ENCODE assay signal across 8 cellular contexts in genomic region chr6:6803180-6803978, GRCh38.
DNase-seq lines count a peak whose midpoint lies in the region; ATAC-seq and TF ChIP-seq lines count a peak whose summit lies in the region.

No MANE protein-coding gene starts in this region.

- no peak overlapping the region for H3K4me3 ChIP-seq in BLaER1
- H3K4me3 ChIP-seq in esophagus muscularis mucosa: no peak overlapping the region
- no peak overlapping the region for H3K4me3 ChIP-seq in mesenchymal stem cell (ENCODE audit: insufficient read depth in 1 of 2, low read depth in 1 of 2, low read length in 2 of 2)

- no peak overlapping the region for H3K27ac Mint-ChIP-seq in activated naive CD8-positive, alpha-beta T cell treated with anti-CD3 and anti-CD28 coated beads, Interleukin-2, amount 50 U/mL, for 24 hours

- no peaks in the 10 kb centered on the region for H3K79me1 ChIP-seq in mesenchymal stem cell (replicated peaks; ENCODE audit: low read length, poor library complexity, severe bottlenecking)

- H2BK120ac ChIP-seq in mesenchymal stem cell (ENCODE audit: low read depth, low read length): no peak overlapping the region

- peak; percentile 50 for ATAC-seq in GM19328 (IDR thresholded peaks at IDR 0.05; ENCODE audit: unreplicated experiment)
- ATAC-seq in HG03280 (IDR thresholded peaks at IDR 0.05; ENCODE audit: unreplicated experiment): peak; percentile 60
- ATAC-seq in activated naive CD8-positive, alpha-beta T cell treated with anti-CD3 and anti-CD28 coated beads, Interleukin-2, amount 50 U/mL, for 24 hours: peak; percentile 22

- no peak overlapping the region for H2AK5ac ChIP-seq in mesenchymal stem cell (ENCODE audit: low read length, severe bottlenecking)

- no peaks in the 10 kb centered on the region for H3K9me3 Mint-ChIP-seq in activated naive CD8-positive, alpha-beta T cell treated with anti-CD3 and anti-CD28 coated beads, Interleukin-2, amount 50 U/mL, for 24 hours

- H3K4me1 Mint-ChIP-seq in activated naive CD8-positive, alpha-beta T cell treated with anti-CD3 and anti-CD28 coated beads, Interleukin-2, amount 50 U/mL, for 24 hours: peaks cover 36% of the 10 kb centered on the region

- intact Hi-C loops in esophagus muscularis mucosa (cut with DNase I): no loop called here

- H3K4me3 Mint-ChIP-seq in activated naive CD8-positive, alpha-beta T cell treated with anti-CD3 and anti-CD28 coated beads, Interleukin-2, amount 50 U/mL, for 24 hours: no peak overlapping the region

- H3K18ac ChIP-seq in mesenchymal stem cell (ENCODE audit: low read depth in 1 of 2, low read length in 2 of 2): no peak overlapping the region

- H4K91ac ChIP-seq in mesenchymal stem cell (ENCODE audit: low read length): no peak overlapping the region

- no peaks in the 10 kb centered on the region for H3K36me3 ChIP-seq in BLaER1
- H3K36me3 ChIP-seq in esophagus muscularis mucosa: no peaks in the 10 kb centered on the region
- no peaks in the 10 kb centered on the region for H3K36me3 ChIP-seq in mesenchymal stem cell (ENCODE audit: control insufficient read depth in 1 of 2, insufficient read depth in 2 of 2, low read depth in 1 of 2, low read length in 2 of 2)

- H3K36me3 Mint-ChIP-seq in activated naive CD8-positive, alpha-beta T cell treated with anti-CD3 and anti-CD28 coated beads, Interleukin-2, amount 50 U/mL, for 24 hours (ENCODE audit: low read depth): no peaks in the 10 kb centered on the region

- H3K27me3 Mint-ChIP-seq in activated naive CD8-positive, alpha-beta T cell treated with anti-CD3 and anti-CD28 coated beads, Interleukin-2, amount 50 U/mL, for 24 hours: peaks cover 5% of the 10 kb centered on the region

- 77% methylated on average over 18 of the region's 18 CpGs for WGBS in esophagus muscularis mucosa
- 81% methylated on average over 18 of the region's 18 CpGs for WGBS in mesenchymal stem cell

- no peak overlapping the region for H2AFZ ChIP-seq in mesenchymal stem cell (ENCODE audit: low read depth, low read length)

- no peak overlapping the region for H2BK12ac ChIP-seq in mesenchymal stem cell (ENCODE audit: low read length in 2 of 2)

- no peak for TF ChIP-seq POLR2A in esophagus muscularis mucosa (IDR thresholded peaks at IDR 0.05; ENCODE audit: low read depth)

- no peaks in the 10 kb centered on the region for H3K27me3 ChIP-seq in BLaER1
- H3K27me3 ChIP-seq in esophagus muscularis mucosa: peaks cover 0 to 16% (median 0%) of the 10 kb centered on the region in 4 donors
- peaks cover 6 to 38% of the 10 kb centered on the region in 2 experiments for H3K27me3 ChIP-seq in mesenchymal stem cell (ENCODE audit: control insufficient read depth in 1 of 2, insufficient read depth in 1 of 2, low read length in 2 of 2)

- H3K9ac ChIP-seq in BLaER1: no peak overlapping the region
- no peak overlapping the region for H3K9ac ChIP-seq in mesenchymal stem cell (ENCODE audit: low read length)

- H3K27ac ChIP-seq in BLaER1: no peak overlapping the region
- no peak overlapping the region for H3K27ac ChIP-seq in esophagus muscularis mucosa (replicated peaks in 1 of 4)
- no peak overlapping the region for H3K27ac ChIP-seq in mesenchymal stem cell (ENCODE audit: low read length, poor library complexity, severe bottlenecking)

- H3K4me2 ChIP-seq in BLaER1 (peak overlapping the region; percentile 20; the same call in 1 of the 2 replicates), mesenchymal stem cell (ENCODE audit: low read length, poor library complexity, severe bottlenecking) (no peak overlapping the region)

- no peak overlapping the region for H2BK5ac ChIP-seq in mesenchymal stem cell (ENCODE audit: low read depth, low read length, poor library complexity, severe bottlenecking)

- H3K4me1 ChIP-seq in BLaER1 (peaks cover 67% of the 10 kb centered on the region), esophagus muscularis mucosa (peaks cover 0 to 6% (median 0%) of the 10 kb centered on the region in 4 donors), mesenchymal stem cell (ENCODE audit: control insufficient read depth, insufficient read depth, low read depth, low read length) (no peaks in the 10 kb centered on the region)

- TF ChIP-seq CTCF in esophagus muscularis mucosa (IDR thresholded peaks at IDR 0.05): no peak

- H4K8ac ChIP-seq in mesenchymal stem cell (ENCODE audit: low read length): no peak overlapping the region

- no peaks in the 10 kb centered on the region for H4K20me1 ChIP-seq in BLaER1

- no peak overlapping the region for H3K14ac ChIP-seq in mesenchymal stem cell (ENCODE audit: low read length in 2 of 2)

- TF ChIP-seq EP300 in esophagus muscularis mucosa (IDR thresholded peaks at IDR 0.05): no peak

- H3K9me3 ChIP-seq in BLaER1: peaks cover 6% of the 10 kb centered on the region
- H3K9me3 ChIP-seq in esophagus muscularis mucosa: no peaks in the 10 kb centered on the region
- peaks cover 8% of the 10 kb centered on the region for H3K9me3 ChIP-seq in mesenchymal stem cell (ENCODE audit: control insufficient read depth, low read length)

- no peak overlapping the region for H3K4ac ChIP-seq in mesenchymal stem cell (ENCODE audit: low read depth in 1 of 2, low read length in 2 of 2)

- no peak for DNase-seq in activated naive CD8-positive, alpha-beta T cell treated with anti-CD3 and anti-CD28 coated beads, Interleukin-2, amount 50 U/mL, for 24 hours
- DNase-seq in anterior cingulate cortex (lab: John Stamatoyannopoulos, UW): no peak
- DNase-seq in esophagus muscularis mucosa (ENCODE audit: extremely low spot score): no peak
- DNase-seq in mesenchymal stem cell: no peak
- DNase-seq in NCI-H1417 treated with DMSO at 0.1 percent for 48 hours (lab: John Stamatoyannopoulos, UW): no peak

- no peak overlapping the region for H3K23ac ChIP-seq in mesenchymal stem cell (ENCODE audit: low read length in 2 of 2)

- H2BK15ac ChIP-seq in mesenchymal stem cell (ENCODE audit: low read depth, poor library complexity, severe bottlenecking): no peak overlapping the region
